1 cellular context compared by ENCODE assay signal in genomic region chr19:14090509-14091085, GRCh38.
TF ChIP-seq lines count a peak whose summit lies in the region.

Gene SAMD1, minus strand, starts transcription at chr19:14090751.

TF ChIP-seq in IMR-90, 13 proteins besides CTCF, POLR2A, EP300 and RAD21:
- TF ChIP-seq CHD1 (IDR thresholded peaks at IDR 0.05; ENCODE audit: low read depth, low read length) (no peak), MAZ (IDR thresholded peaks at IDR 0.05; ENCODE audit: borderline replicate concordance, low read depth, low read length) (peak; percentile 56; the same call in 1 of the 2 replicates), USF2 (IDR thresholded peaks at IDR 0.05; ENCODE audit: low read depth, low read length) (no peak)
